ENCODE assay signal across 10 cellular contexts in genomic region chr14:90820958-90821357, GRCh38. TPM values are rescaled to one million over a fixed set of nuclear protein-coding genes. Genes with fewer than 3 reads are reported as not detected.
DNase-seq lines count a peak whose midpoint lies in the region; ATAC-seq lines count a peak whose summit lies in the region.
"Had no signal": no experiment of that assay in that cellular context is flagged by ENCODE, and none has a peak within 500 bp of the region (broad histone marks: within the 10 kb centered on the region; RNA-seq: fewer than 3 reads in every experiment).

No MANE protein-coding gene starts in this region.

- DNase-seq in NCI-H146 (lab: John Stamatoyannopoulos, UW) (peak; percentile 33), NCI-H146 treated with DMSO at 0.1 percent for 48 hours (lab: John Stamatoyannopoulos, UW; ENCODE audit: unreplicated experiment) (no peak), pons (ENCODE audit: low spot score) (no peak), sciatic nerve (ENCODE audit: low spot score) (no peak)
- DNase-seq in activated CD4-positive, alpha-beta T cell treated with anti-CD3 and anti-CD28 coated beads, Interleukin-2, amount 50 U/mL, for 48 hours, result peak; percentile 80 to 84
- DNase-seq in stimulated activated CD8-positive, alpha-beta memory T cell treated with anti-CD3 and anti-CD28 coated beads, Interleukin-4, amount 100 ng/mL, for 1 hour (ENCODE audit: low read depth in 2 of 2, low spot score in 1 of 2), result peak; percentile 36 to 46
- DNase-seq: naive B cell had no signal

- ATAC-seq in HG03565 (IDR thresholded peaks at IDR 0.05; ENCODE audit: unreplicated experiment) (peak; percentile 72), esophagus mucosa (peak; percentile 87), sciatic nerve (no peak)
- ATAC-seq: A549 had no signal

- intact Hi-C loops in sciatic nerve (cut with DNase I), result no loop called here

RNA-seq across cellular contexts. Expression of gene TTC7B, which starts 4.7 kb away (rescaled TPM):
- total RNA-seq in esophagus mucosa, result 9.9 TPM
- total RNA-seq in sciatic nerve, result 41.4 TPM

Comparison
In these comparisons a context has a peak if more than half of its experiments do, and no peak if none do; other contexts are left out.
1. DNase-seq: peak in NCI-H146 (single experiment), activated CD4-positive, alpha-beta T cell treated with anti-CD3 and anti-CD28 coated beads, Interleukin-2, amount 50 U/mL, for 48 hours (2 of 2) and stimulated activated CD8-positive, alpha-beta memory T cell treated with anti-CD3 and anti-CD28 coated beads, Interleukin-4, amount 100 ng/mL, for 1 hour (2 of 2); none in NCI-H146 treated with DMSO at 0.1 percent for 48 hours (single experiment), pons (single experiment) and sciatic nerve (single experiment).